In the genomic region with DNA sequence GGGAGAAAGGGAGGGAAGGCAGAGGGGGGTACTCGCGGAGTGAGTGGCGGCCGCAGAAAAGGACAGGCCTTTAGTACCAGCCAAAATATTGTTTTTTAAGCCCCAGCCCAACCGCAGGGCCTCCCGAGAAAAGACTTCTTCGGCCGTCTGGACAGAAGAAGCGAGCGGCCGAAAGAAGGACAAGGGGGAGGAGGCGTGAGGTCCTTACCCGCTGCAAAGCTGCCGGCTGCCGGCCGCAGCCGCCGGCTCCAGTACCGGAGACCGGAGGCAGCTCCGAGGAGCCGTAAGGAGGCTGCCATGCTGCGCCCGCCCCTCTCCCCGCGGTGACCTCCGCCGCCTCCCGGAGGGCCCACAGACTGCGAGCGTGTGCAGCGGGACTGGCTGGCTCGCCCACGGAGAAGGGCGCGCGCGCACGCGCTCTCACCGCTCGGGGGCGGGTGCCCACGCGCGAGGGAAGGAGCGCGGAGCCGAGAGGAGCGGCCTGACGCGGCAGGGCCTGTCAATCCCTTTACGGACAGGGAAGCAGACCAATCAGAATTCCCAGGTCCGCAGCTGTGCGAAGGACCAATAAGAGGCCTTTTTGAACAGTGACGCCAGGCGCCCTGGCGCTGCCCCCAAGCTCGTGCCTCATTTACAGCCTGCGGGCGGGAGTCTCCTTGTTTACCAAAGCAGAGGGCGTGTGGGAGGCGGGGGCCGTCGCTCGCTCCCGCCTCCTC, we compare ENCODE assay signal across 8 cellular contexts. TPM values are rescaled to one million over a fixed set of nuclear protein-coding genes. Genes with fewer than 3 reads are reported as not detected.
DNase-seq lines count a peak whose midpoint lies in the region; ATAC-seq and TF ChIP-seq lines count a peak whose summit lies in the region.

HIBADH (minus strand) TSS at position 394 of the 716 bp plus-strand sequence; CDS start at position 299, 95 bp downstream.

- H3K27ac ChIP-seq in prostate gland (peak within 1 kb of the TSS; percentile 95 to 97), urinary bladder (ENCODE audit: low read depth) (peak within 1 kb of the TSS; percentile 70)

- intact Hi-C loops in T-helper 2 cell treated with Interferon-gamma antibody and Interleukin-4, amounts not matched to agents 100 ng/mL and 5 ng/mL, for 36 hours (cut with micrococcal nuclease) = loop anchor here (1.0 to 10.0 kb wide), 4 partner anchors 78 to 1458 kb away; partner anchors contain the start of genes CBX3, HNRNPA2B1, SKAP2 and TAX1BP1
- intact Hi-C loops in left ventricle myocardium superior (cut with micrococcal nuclease) (loop anchor here (10.0 kb wide), 1 partner anchor 72 kb away; no protein-coding TSS in a partner anchor), prostate gland (cut with DNase I) (loop anchor here (2.0 to 5.0 kb wide), 3 partner anchors 78 to 450 kb away; partner anchors contain the start of gene TAX1BP1)

- TF ChIP-seq POLR2A in prostate gland (IDR thresholded peaks at IDR 0.05) = peak; percentile 99

- H3K9me3 ChIP-seq in prostate gland = no peaks in the 10 kb centered on the region

- peak within 1 kb of the TSS; percentile 83 to 94 for H3K4me3 ChIP-seq in prostate gland
- H3K4me3 ChIP-seq in urinary bladder (ENCODE audit: low read depth, low read length) = peak within 1 kb of the TSS; percentile 70

- H3K4me1 ChIP-seq in prostate gland (replicated peaks) (no peaks in the 10 kb centered on the region), urinary bladder (ENCODE audit: insufficient read depth) (peaks cover 3% of the 10 kb centered on the region)

- ATAC-seq in GM18499 (IDR thresholded peaks at IDR 0.05; ENCODE audit: insufficient read depth, unreplicated experiment) = peak; percentile 99
- ATAC-seq in HG02943 (IDR thresholded peaks at IDR 0.05; ENCODE audit: low read depth, unreplicated experiment) = peak; percentile 100
- peak; percentile 99 for ATAC-seq in left ventricle myocardium superior

- no peaks in the 10 kb centered on the region for H3K27me3 ChIP-seq in prostate gland (replicated peaks; ENCODE audit: insufficient read depth)

- H3K36me3 ChIP-seq in prostate gland (no peaks in the 10 kb centered on the region), urinary bladder (ENCODE audit: insufficient read depth) (no peaks in the 10 kb centered on the region)

- peak; percentile 91 for DNase-seq in NCI-H187 treated with DMSO at 0.1 percent for 48 hours (lab: John Stamatoyannopoulos, UW)
- DNase-seq in anterior cingulate cortex (lab: John Stamatoyannopoulos, UW) = peak; percentile 83 to 99 (median 98)
- peak; percentile 99 for DNase-seq in left ventricle myocardium superior
- peak; percentile 99 for DNase-seq in prostate gland (ENCODE audit: low spot score)

- peak in 3 of 4 experiments; percentile 20 to 61 (median 58) for TF ChIP-seq CTCF in prostate gland (IDR thresholded peaks at IDR 0.05)

- WGBS in prostate gland = under 1% methylated on average over 30 of the region's 67 CpGs
- WGBS in urinary bladder = under 1% methylated on average over 67 of the region's 67 CpGs

RNA-seq across cellular contexts. Expression of gene HIBADH, which starts in this region (rescaled TPM):
- total RNA-seq in T-helper 2 cell treated with Interferon-gamma antibody and Interleukin-4, amounts not matched to agents 100 ng/mL and 5 ng/mL, for 36 hours = 14.5 TPM in 2 replicates
- 109 TPM for total RNA-seq in left ventricle myocardium superior
- total RNA-seq in prostate gland = 10 to 100 TPM; 78.2 to 80.5 TPM
- total RNA-seq in urinary bladder = 52.4 TPM
- polyA plus RNA-seq in urinary bladder = 47.0 TPM

Comparison
In these comparisons a context has a peak if more than half of its experiments do, and no peak if none do; other contexts are left out.
1. Peak in every context shown above with its lines: DNase-seq, ATAC-seq, H3K4me3 ChIP-seq and H3K27ac ChIP-seq.